Comparison of ENCODE assay signal across 1 cellular context in the genomic region with DNA sequence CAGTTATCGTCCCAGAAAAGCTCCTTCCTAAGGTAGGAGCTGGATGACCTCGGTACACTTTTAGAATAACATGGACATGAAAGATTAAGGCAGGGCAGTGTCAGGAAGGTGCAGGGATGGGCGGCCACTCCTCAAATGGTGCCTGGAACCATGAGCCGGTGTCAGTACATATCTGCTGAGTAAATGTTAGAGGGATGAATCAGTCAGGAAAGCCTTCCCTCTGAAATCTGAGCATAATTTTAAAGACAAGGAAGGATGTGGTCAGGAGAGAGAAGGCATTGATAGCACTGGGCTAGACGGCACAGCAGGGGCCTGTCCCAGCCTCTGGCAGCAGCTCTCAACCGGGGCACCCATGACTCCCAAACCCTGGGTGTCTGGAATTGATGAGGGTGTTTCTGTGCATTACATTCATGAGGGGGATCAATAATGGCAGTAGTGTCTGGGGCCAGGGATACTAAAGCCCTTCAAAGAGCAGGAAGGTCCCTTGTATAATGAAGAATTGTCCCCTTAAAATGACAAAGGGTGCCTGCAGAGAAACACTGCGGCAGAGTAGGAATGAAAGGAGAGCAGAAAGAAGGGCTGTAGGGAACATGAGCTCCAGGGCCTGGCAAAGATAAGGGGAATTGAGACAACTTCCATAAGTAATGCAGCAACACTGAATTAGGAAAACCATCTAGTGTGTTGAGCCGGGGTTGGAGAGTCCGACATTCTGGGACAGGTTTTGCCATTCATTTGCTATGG.
TF ChIP-seq lines count a peak whose summit lies in the region.

No MANE protein-coding gene starts in this region.

TF ChIP-seq in IMR-90, 13 proteins besides CTCF, POLR2A, EP300 and RAD21:
- TF ChIP-seq MXI1 (IDR thresholded peaks at IDR 0.05; ENCODE audit: borderline replicate concordance, low read depth, low read length) = no peak
- TF ChIP-seq MAFK (IDR thresholded peaks at IDR 0.05; ENCODE audit: low read depth, low read length) = no peak
